In the genomic region with DNA sequence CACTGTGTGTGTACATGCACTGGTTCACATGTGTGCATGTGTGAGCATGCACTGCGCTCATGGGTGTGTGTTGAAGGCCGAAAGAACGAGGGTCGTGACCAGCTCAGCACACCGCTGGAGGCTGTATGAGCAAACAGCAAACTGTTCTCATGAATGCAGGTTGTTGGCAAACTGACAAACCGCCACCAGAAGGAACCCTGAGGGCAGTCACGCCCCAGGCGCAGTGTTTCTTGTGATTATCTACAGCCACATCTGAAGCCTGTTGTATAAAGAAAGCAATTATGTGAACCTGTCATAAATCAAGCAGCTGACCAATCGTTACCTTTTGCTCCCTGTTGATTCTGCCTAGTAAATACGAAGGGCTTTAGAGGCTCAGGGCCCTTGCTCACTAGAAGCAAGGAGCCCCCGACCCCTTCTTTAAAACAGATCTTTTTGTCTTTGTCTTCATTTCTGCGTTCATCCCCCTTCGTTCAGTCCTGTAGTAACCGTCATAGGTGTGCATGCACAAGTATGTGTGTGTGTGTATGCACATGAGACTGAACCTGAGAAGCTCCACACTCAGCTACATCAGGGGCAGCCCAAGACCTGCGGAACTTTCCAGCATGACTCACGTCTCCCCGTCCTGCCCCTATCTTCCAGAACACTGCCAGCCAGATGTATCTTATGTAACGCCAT, we compare ENCODE assay signal across 9 cellular contexts. TPM values are rescaled to one million over a fixed set of nuclear protein-coding genes. Genes with fewer than 3 reads are reported as not detected.
A peak's percentile ranks its signal among the peaks of the same experiment; 100 is the strongest.
DNase-seq lines count a peak whose midpoint lies in the region; ATAC-seq and TF ChIP-seq lines count a peak whose summit lies in the region.
"Had no signal": no experiment of that assay in that cellular context is flagged by ENCODE, and none has a peak within 500 bp of the region (broad histone marks: within the 10 kb centered on the region; RNA-seq: fewer than 3 reads in every experiment).

No MANE protein-coding gene starts in this region.

- peaks cover 0 to 8% of the 10 kb centered on the region in 2 experiments for H3K4me1 ChIP-seq in trophoblast cell (ENCODE audit: control insufficient read depth in 1 of 2, insufficient read depth in 2 of 2, low read length in 2 of 2)
- peaks cover 9% of the 10 kb centered on the region for H3K4me1 ChIP-seq in CD4-positive, alpha-beta memory T cell (ENCODE audit: insufficient read depth, low read length)

- H3K23ac ChIP-seq in trophoblast cell (ENCODE audit: low read length): no peak overlapping the region

- no peak for TF ChIP-seq CTCF in activated CD8-positive, alpha-beta T cell treated with anti-CD3 and anti-CD28 coated beads for 36 hours (IDR thresholded peaks at IDR 0.05)

- H2BK120ac ChIP-seq in trophoblast cell (ENCODE audit: insufficient read depth, low read length, poor library complexity): no peak overlapping the region

- H3K4me1 Mint-ChIP-seq in activated CD8-positive, alpha-beta T cell treated with anti-CD3 and anti-CD28 coated beads for 36 hours (ENCODE audit: low read depth): peaks cover 11% of the 10 kb centered on the region
- peaks cover 6 to 8% (median 8%) of the 10 kb centered on the region in 4 donors for H3K4me1 Mint-ChIP-seq in CD4-positive, alpha-beta memory T cell

- peak overlapping the region; percentile 37 for H3K4me3 ChIP-seq in trophoblast cell (ENCODE audit: low read depth, low read length)
- H3K4me3 ChIP-seq in CD4-positive, alpha-beta memory T cell (ENCODE audit: low read length in 2 of 2): no peak overlapping the region

- no CpG with 5 or more reads among the region's 18 CpGs for WGBS in trophoblast cell (ENCODE audit: extremely low coverage, insufficient coverage, insufficient read length)

- no peaks in the 10 kb centered on the region for H3K36me3 ChIP-seq in trophoblast cell (ENCODE audit: control insufficient read depth in 1 of 2, insufficient read depth in 2 of 2, low read length in 2 of 2)
- H3K36me3 ChIP-seq in CD4-positive, alpha-beta memory T cell (ENCODE audit: insufficient read depth, low read length): no peaks in the 10 kb centered on the region

- no peaks in the 10 kb centered on the region for H3K9me3 ChIP-seq in trophoblast cell (ENCODE audit: insufficient read depth, low read depth, low read length)
- no peaks in the 10 kb centered on the region for H3K9me3 ChIP-seq in CD4-positive, alpha-beta memory T cell (ENCODE audit: control insufficient read depth in 1 of 2, low read length in 2 of 2)

- H4K12ac ChIP-seq in trophoblast cell (ENCODE audit: low read depth, low read length): no peak overlapping the region

- H3K9me3 Mint-ChIP-seq in activated CD8-positive, alpha-beta T cell treated with anti-CD3 and anti-CD28 coated beads for 36 hours: no peaks in the 10 kb centered on the region
- H3K9me3 Mint-ChIP-seq in CD4-positive, alpha-beta memory T cell: peaks cover 0 to 2% (median 0%) of the 10 kb centered on the region in 8 donors

- DNase-seq in DMS53 (lab: John Stamatoyannopoulos, UW) (peak; percentile 25), DMS53 treated with DMSO at 0.1 percent for 48 hours (lab: John Stamatoyannopoulos, UW; ENCODE audit: unreplicated experiment) (no peak), NCI-H1930 (lab: John Stamatoyannopoulos, UW) (peak; percentile 40 to 46), trophoblast cell (peak; percentile 100), ecto neural progenitor cell (ENCODE audit: low spot score) (no peak)
- DNase-seq in activated CD8-positive, alpha-beta T cell treated with anti-CD3 and anti-CD28 coated beads for 36 hours: peak; percentile 37
- DNase-seq in CD4-positive, alpha-beta memory T cell: no peak
- DNase-seq: MV-4-11 had no signal

- H3K79me1 ChIP-seq in trophoblast cell (ENCODE audit: low read length): no peaks in the 10 kb centered on the region

- no peaks in the 10 kb centered on the region for H3K36me3 Mint-ChIP-seq in activated CD8-positive, alpha-beta T cell treated with anti-CD3 and anti-CD28 coated beads for 36 hours (ENCODE audit: low read depth)
- no peaks in the 10 kb centered on the region for H3K36me3 Mint-ChIP-seq in CD4-positive, alpha-beta memory T cell

- no peak overlapping the region for H2AK5ac ChIP-seq in trophoblast cell (ENCODE audit: low read length)

- H3K27me3 ChIP-seq in trophoblast cell (ENCODE audit: insufficient read depth, low read length): no peaks in the 10 kb centered on the region
- H3K27me3 ChIP-seq in CD4-positive, alpha-beta memory T cell (ENCODE audit: insufficient read depth, low read length): peaks cover 41% of the 10 kb centered on the region

- no peak overlapping the region for H3K4me3 Mint-ChIP-seq in activated CD8-positive, alpha-beta T cell treated with anti-CD3 and anti-CD28 coated beads for 36 hours
- H3K4me3 Mint-ChIP-seq in CD4-positive, alpha-beta memory T cell: no peak overlapping the region

- peak; percentile 72 for ATAC-seq in activated CD8-positive, alpha-beta T cell treated with anti-CD3 and anti-CD28 coated beads for 36 hours
- no peak for ATAC-seq in GM19395 (IDR thresholded peaks at IDR 0.05; ENCODE audit: unreplicated experiment)

- POLR2A ChIA-PET in activated CD8-positive, alpha-beta T cell treated with anti-CD3 and anti-CD28 coated beads for 36 hours (lab: Charles Lee): no interaction called here
- POLR2A ChIA-PET in CD4-positive, alpha-beta memory T cell (lab: Charles Lee; ENCODE audit: partially characterized antibody): no interaction called here

- H3K14ac ChIP-seq in trophoblast cell (ENCODE audit: low read length): no peak overlapping the region

- no peak overlapping the region for H2AFZ ChIP-seq in trophoblast cell (ENCODE audit: insufficient read depth, low read length, poor library complexity)

- no peak overlapping the region for H3K18ac ChIP-seq in trophoblast cell (ENCODE audit: low read length)

- no peaks in the 10 kb centered on the region for H3K79me2 ChIP-seq in trophoblast cell (ENCODE audit: control insufficient read depth, insufficient read depth, low read length, poor library complexity)

- no peak overlapping the region for H3K27ac Mint-ChIP-seq in activated CD8-positive, alpha-beta T cell treated with anti-CD3 and anti-CD28 coated beads for 36 hours
- no peak overlapping the region for H3K27ac Mint-ChIP-seq in CD4-positive, alpha-beta memory T cell

- H3K4ac ChIP-seq in trophoblast cell (ENCODE audit: low read depth, low read length): no peak overlapping the region

- H3K27ac ChIP-seq in trophoblast cell (ENCODE audit: low read depth, low read length): no peak overlapping the region
- no peak overlapping the region for H3K27ac ChIP-seq in CD4-positive, alpha-beta memory T cell (ENCODE audit: low read depth, low read length)

- H4K91ac ChIP-seq in trophoblast cell (ENCODE audit: low read depth, low read length): no peak overlapping the region

- CTCF ChIA-PET in activated CD8-positive, alpha-beta T cell treated with anti-CD3 and anti-CD28 coated beads for 36 hours (lab: Charles Lee): interaction anchor here (0.8 kb wide), 1 partner anchor 333 kb away, joined by 3 read pairs; no protein-coding TSS in a partner anchor
- CTCF ChIA-PET in CD4-positive, alpha-beta memory T cell (lab: Charles Lee; ENCODE audit: partially characterized antibody): no interaction called here

- H4K8ac ChIP-seq in trophoblast cell (ENCODE audit: low read depth, low read length): no peak overlapping the region

- peaks cover 42% of the 10 kb centered on the region for H3K27me3 Mint-ChIP-seq in activated CD8-positive, alpha-beta T cell treated with anti-CD3 and anti-CD28 coated beads for 36 hours
- H3K27me3 Mint-ChIP-seq in CD4-positive, alpha-beta memory T cell: peaks cover 41% of the 10 kb centered on the region in 2 donors

- H3K4me2 ChIP-seq in trophoblast cell (ENCODE audit: low read length): no peak overlapping the region

- intact Hi-C loops in activated CD8-positive, alpha-beta T cell treated with anti-CD3 and anti-CD28 coated beads for 36 hours (cut with micrococcal nuclease): no loop called here
- intact Hi-C loops in CD4-positive, alpha-beta memory T cell (cut with micrococcal nuclease): no loop called here

- H3K9ac ChIP-seq in trophoblast cell (ENCODE audit: low read length): no peak overlapping the region

- no peak overlapping the region for H2BK12ac ChIP-seq in trophoblast cell (ENCODE audit: low read length)

- H2BK5ac ChIP-seq in trophoblast cell (ENCODE audit: low read depth, low read length, poor library complexity): no peak overlapping the region

RNA-seq across cellular contexts. Expression of gene RIPK4, which starts 16.8 kb away (rescaled TPM):
- under 1 TPM; 0.65 to 0.76 TPM for total RNA-seq in activated CD8-positive, alpha-beta T cell treated with anti-CD3 and anti-CD28 coated beads for 36 hours
- polyA plus RNA-seq in trophoblast cell (2013): 2.6 and 2.7 TPM in 2 replicates
- under 1 TPM; 0.26 to 0.36 TPM for total RNA-seq in CD4-positive, alpha-beta memory T cell
- polyA plus RNA-seq in CD4-positive, alpha-beta memory T cell: under 1 TPM in 1 of 2 donors, not detected in 1; 0.16 TPM

Comparison
In these comparisons a context has a peak if more than half of its experiments do, and no peak if none do; other contexts are left out.
1. DNase-seq: peak in DMS53 (single experiment), NCI-H1930 (2 of 2), activated CD8-positive, alpha-beta T cell treated with anti-CD3 and anti-CD28 coated beads for 36 hours (single experiment) and trophoblast cell (2 of 2); none in DMS53 treated with DMSO at 0.1 percent for 48 hours (single experiment), CD4-positive, alpha-beta memory T cell (0 of 5) and ecto neural progenitor cell (single experiment).